ENCODE assay signal across 16 cellular contexts in the genomic region with DNA sequence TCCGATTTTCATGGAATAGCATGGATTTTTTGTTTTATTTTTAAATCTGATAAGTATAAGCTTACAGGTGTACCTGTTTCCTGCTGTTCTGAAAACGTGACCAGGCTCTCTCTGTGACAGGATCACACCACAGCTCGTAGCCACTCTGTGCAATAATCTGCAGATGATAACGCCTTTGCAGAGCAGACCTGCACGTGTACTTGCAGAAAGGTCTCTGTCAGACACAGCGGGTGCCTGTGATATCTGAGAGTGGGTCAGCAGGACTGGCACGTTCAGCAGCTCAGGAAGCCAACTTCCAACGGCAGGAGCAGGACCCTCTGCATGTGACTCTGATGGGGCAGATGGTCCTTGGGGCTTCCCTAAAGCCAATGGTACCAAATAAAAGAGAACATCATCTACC.
A peak's percentile ranks its signal among the peaks of the same experiment; 100 is the strongest.
DNase-seq lines count a peak whose midpoint lies in the region; ATAC-seq, FAIRE-seq and TF ChIP-seq lines count a peak whose summit lies in the region.
"Had no signal": no experiment of that assay in that cellular context is flagged by ENCODE, and none has a peak within 500 bp of the region (broad histone marks: within the 10 kb centered on the region; RNA-seq: fewer than 3 reads in every experiment).

No MANE protein-coding gene starts in this region.

- TF ChIP-seq POLR2A in heart left ventricle (IDR thresholded peaks at IDR 0.05) = no peak
- no peak for TF ChIP-seq POLR2A in HepG2 (IDR thresholded peaks at IDR 0.05; ENCODE audit: insufficient read depth in 1 of 2, low read depth in 2 of 2, low read length in 2 of 2)

- H3K4me2 ChIP-seq in neural cell (ENCODE audit: low read length) (no peak overlapping the region), HepG2 (ENCODE audit: low read depth, low read length) (no peak overlapping the region)
- H3K4me2 ChIP-seq: BLaER1 treated with 17β-estradiol and CSF1 and Interleukin-3, amounts not matched to agents 10 nM and 100 nM had no signal

- H3F3A ChIP-seq in neural cell (ENCODE audit: insufficient read depth, low read length, poor library complexity, severe bottlenecking) = no peaks in the 10 kb centered on the region

- no peak for FAIRE-seq in HepG2 (lab: Jason Lieb, UNC)
- FAIRE-seq: GM19239, H54 had no signal

- no peaks in the 10 kb centered on the region for H3K79me2 ChIP-seq in neural cell (replicated peaks; ENCODE audit: insufficient read depth, low read length)
- H3K79me2 ChIP-seq in HepG2 (ENCODE audit: insufficient read depth, low read length) = no peaks in the 10 kb centered on the region

- POLR2A ChIA-PET in HepG2 (lab: Yijun Ruan, JAX) = no interaction called here

- DNase-seq in Right ventricle myocardium inferior (ENCODE audit: missing footprints) = peak; percentile 69
- DNase-seq in cardiac septum (ENCODE audit: low spot score) = no peak
- DNase-seq in NCI-H524 treated with DMSO at 0.1 percent for 48 hours (lab: John Stamatoyannopoulos, UW) = peak; percentile 19
- peak in 4 of 5 donors; percentile 23 to 76 (median 48) for DNase-seq in heart left ventricle
- no peak for DNase-seq in HepG2 (ENCODE audit: low spot score)
- DNase-seq: 8988T; AML-193; CD4-positive, CD25-positive, alpha-beta regulatory T cell; DMS53; GF-D8 had no signal

- no peaks in the 10 kb centered on the region for H3K9me2 ChIP-seq in neural cell (ENCODE audit: insufficient read depth, low read length)

- H3K27me3 ChIP-seq in heart left ventricle (no peaks in the 10 kb centered on the region), neural cell (ENCODE audit: insufficient read depth, low read depth, low read length) (no peaks in the 10 kb centered on the region), HepG2 (ENCODE audit: control insufficient read depth in 1 of 2, insufficient read depth in 2 of 2, low read length in 2 of 2) (peaks cover 0 to 7% of the 10 kb centered on the region in 2 experiments; a peak in 1 of 5 replicates)
- H3K27me3 ChIP-seq: BLaER1 treated with 17β-estradiol and CSF1 and Interleukin-3, amounts not matched to agents 10 nM and 100 nM had no signal

- no peak overlapping the region for H3K9ac ChIP-seq in neural cell (ENCODE audit: low read length)
- H3K9ac ChIP-seq in HepG2 (ENCODE audit: insufficient read depth, low read depth, low read length) = no peak overlapping the region
- H3K9ac ChIP-seq: BLaER1 treated with 17β-estradiol and CSF1 and Interleukin-3, amounts not matched to agents 10 nM and 100 nM had no signal

- H3K9me3 ChIP-seq in heart left ventricle (no peaks in the 10 kb centered on the region), neural cell (ENCODE audit: low read length) (no peaks in the 10 kb centered on the region), HepG2 (ENCODE audit: low read length) (no peaks in the 10 kb centered on the region)
- H3K9me3 ChIP-seq: BLaER1 treated with 17β-estradiol and CSF1 and Interleukin-3, amounts not matched to agents 10 nM and 100 nM had no signal

- in situ Hi-C loops in HepG2 (cut with HindIII; ENCODE audit: extremely low pct_ligation_motif_present, low pct_unique_long_range_greater_than_20kb) = no loop called here

- no TSS peak for BruUV-seq in HepG2 (replicated peaks; lab: Mats Ljungman, UMichigan)

- H3K4me3 ChIP-seq in heart left ventricle (no peak overlapping the region), neural cell (ENCODE audit: low read length) (no peak overlapping the region), HepG2 (replicated peaks in 1 of 3; ENCODE audit: insufficient read depth in 1 of 3, low read depth in 2 of 3, low read length in 3 of 3) (no peak overlapping the region)
- H3K4me3 ChIP-seq: BLaER1 treated with 17β-estradiol and CSF1 and Interleukin-3, amounts not matched to agents 10 nM and 100 nM had no signal

- intact Hi-C loops in Right ventricle myocardium inferior (cut with DNase I) = no loop called here
- intact Hi-C loops in cardiac septum (cut with DNase I) = no loop called here
- intact Hi-C loops in heart left ventricle (cut with DNase I) = no loop called here
- intact Hi-C loops in HepG2 (cut with micrococcal nuclease; ENCODE audit: unreplicated experiment) = no loop called here

- TF ChIP-seq CTCF in heart left ventricle (IDR thresholded peaks at IDR 0.05) (no peak), neural cell (IDR thresholded peaks at IDR 0.05; ENCODE audit: poor library complexity, severe bottlenecking) (no peak), HepG2 (CRISPR knock-in tag; IDR thresholded peaks at IDR 0.05) (no peak)

- H3K4me1 ChIP-seq in heart left ventricle (peaks cover 0 to 8% (median 0%) of the 10 kb centered on the region in 12 donors), HepG2 (ENCODE audit: insufficient read depth, low read length) (no peaks in the 10 kb centered on the region)

- no peaks in the 10 kb centered on the region for H3K36me3 ChIP-seq in heart left ventricle
- H3K36me3 ChIP-seq in neural cell (ENCODE audit: insufficient read depth, low read length) = no peaks in the 10 kb centered on the region
- H3K36me3 ChIP-seq in HepG2 (replicated peaks in 1 of 2; ENCODE audit: control insufficient read depth in 1 of 2, insufficient read depth in 2 of 2, low read length in 2 of 2) = no peaks in the 10 kb centered on the region
- H3K36me3 ChIP-seq: BLaER1 treated with 17β-estradiol and CSF1 and Interleukin-3, amounts not matched to agents 10 nM and 100 nM had no signal

- TF ChIP-seq RAD21 in neural cell (conservative IDR thresholded peaks at IDR 0.05) (no peak), HepG2 (CRISPR knock-in tag; IDR thresholded peaks at IDR 0.05) (no peak)

- H2AFZ ChIP-seq in neural cell (ENCODE audit: low read depth, low read length) = no peak overlapping the region
- no peak overlapping the region for H2AFZ ChIP-seq in HepG2 (ENCODE audit: low read length)

- ATAC-seq in Right ventricle myocardium inferior (peak; percentile 97), heart left ventricle (peak; percentile 93 to 98 (median 94)), GM19328 (IDR thresholded peaks at IDR 0.05; ENCODE audit: unreplicated experiment) (no peak), HepG2 (no peak), GM19397 (IDR thresholded peaks at IDR 0.05; ENCODE audit: unreplicated experiment) (no peak)

- H4K20me1 ChIP-seq in neural cell (ENCODE audit: insufficient read depth) (no peaks in the 10 kb centered on the region), HepG2 (ENCODE audit: insufficient read depth, low read length) (no peaks in the 10 kb centered on the region)
- H4K20me1 ChIP-seq: BLaER1 treated with 17β-estradiol and CSF1 and Interleukin-3, amounts not matched to agents 10 nM and 100 nM had no signal

- CTCF ChIA-PET in HepG2 (lab: Yijun Ruan, JAX; ENCODE audit: low intra/inter-chr PET ratio, low total read pairs) = no interaction called here

- no peak overlapping the region for H3K27ac ChIP-seq in heart left ventricle
- H3K27ac ChIP-seq in neural cell (ENCODE audit: low read length) = no peak overlapping the region
- H3K27ac ChIP-seq in HepG2 (ENCODE audit: extremely low read length, insufficient read depth, low read length) = no peak overlapping the region
- H3K27ac ChIP-seq: BLaER1 treated with 17β-estradiol and CSF1 and Interleukin-3, amounts not matched to agents 10 nM and 100 nM had no signal

- TF ChIP-seq EP300 in neural cell (conservative IDR thresholded peaks at IDR 0.05; ENCODE audit: poor library complexity, severe bottlenecking) = no peak
- TF ChIP-seq EP300 in HepG2 (IDR thresholded peaks at IDR 0.05; ENCODE audit: low read depth in 2 of 2, low read length in 2 of 2) = no peak
- no peak for TF ChIP-seq EP300 in HepG2 (CRISPR knock-in tag; IDR thresholded peaks at IDR 0.05; ENCODE audit: borderline replicate concordance)

- WGBS in heart left ventricle, 4 donors = 31 to 42% (median 36%) methylated on average over 8 of the region's 8 CpGs
- WGBS in HepG2 (ENCODE audit: low lambda C conversion rate) = 10% methylated on average over 8 of the region's 8 CpGs

TF ChIP-seq in neural cell, 6 proteins besides CTCF, POLR2A, EP300 and RAD21 (continues in another document):
- TF ChIP-seq EZH2 (IDR thresholded peaks at IDR 0.05; ENCODE audit: borderline replicate concordance, insufficient read depth, low read length, poor library complexity, severe bottlenecking) = no peak

TF ChIP-seq in HepG2, 621 proteins besides CTCF, POLR2A, EP300 and RAD21 (continues in another document):
- TF ChIP-seq ZNF326 (CRISPR knock-in tag; IDR thresholded peaks at IDR 0.05; ENCODE audit: borderline replicate concordance) (no peak), BHLHE40 (IDR thresholded peaks at IDR 0.05; ENCODE audit: low read length) (no peak), STAT5B (CRISPR knock-in tag; IDR thresholded peaks at IDR 0.05) (no peak), PHF5A (CRISPR knock-in tag; IDR thresholded peaks at IDR 0.05; ENCODE audit: low read depth, unreplicated experiment) (no peak), ZC3H13 (CRISPR knock-in tag; IDR thresholded peaks at IDR 0.05) (no peak), ATAD3A (CRISPR knock-in tag; IDR thresholded peaks at IDR 0.05) (no peak), HNRNPLL (IDR thresholded peaks at IDR 0.05; ENCODE audit: low read depth, low read length, poor library complexity, severe bottlenecking) (no peak), ZSCAN20 (CRISPR knock-in tag; IDR thresholded peaks at IDR 0.05; ENCODE audit: borderline replicate concordance) (no peak), ZNF24 (IDR thresholded peaks at IDR 0.05) (no peak)
- TF ChIP-seq, protein P1, sequence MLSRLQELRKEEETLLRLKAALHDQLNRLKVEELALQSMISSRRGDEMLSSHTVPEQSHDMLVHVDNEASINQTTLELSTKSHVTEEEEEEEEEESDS (CRISPR knock-in tag; IDR thresholded peaks at IDR 0.05; ENCODE audit: borderline replicate concordance) = no peak
- TF ChIP-seq, protein P2, sequence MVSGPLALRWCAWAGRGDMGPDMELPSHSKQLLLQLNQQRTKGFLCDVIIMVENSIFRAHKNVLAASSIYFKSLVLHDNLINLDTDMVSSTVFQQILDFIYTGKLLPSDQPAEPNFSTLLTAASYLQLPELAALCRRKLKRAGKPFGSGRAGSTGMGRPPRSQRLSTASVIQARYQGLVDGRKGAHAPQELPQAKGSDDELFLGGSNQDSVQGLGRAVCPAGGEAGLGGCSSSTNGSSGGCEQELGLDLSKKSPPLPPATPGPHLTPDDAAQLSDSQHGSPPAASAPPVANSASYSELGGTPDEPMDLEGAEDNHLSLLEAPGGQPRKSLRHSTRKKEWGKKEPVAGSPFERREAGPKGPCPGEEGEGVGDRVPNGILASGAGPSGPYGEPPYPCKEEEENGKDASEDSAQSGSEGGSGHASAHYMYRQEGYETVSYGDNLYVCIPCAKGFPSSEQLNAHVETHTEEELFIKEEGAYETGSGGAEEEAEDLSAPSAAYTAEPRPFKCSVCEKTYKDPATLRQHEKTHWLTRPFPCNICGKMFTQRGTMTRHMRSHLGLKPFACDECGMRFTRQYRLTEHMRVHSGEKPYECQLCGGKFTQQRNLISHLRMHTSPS (CRISPR knock-in tag; IDR thresholded peaks at IDR 0.05; ENCODE audit: low read depth) = no peak

Comparison
In these comparisons a context has a peak if more than half of its experiments do, and no peak if none do; other contexts are left out.
1. DNase-seq: peak in Right ventricle myocardium inferior (single experiment), NCI-H524 treated with DMSO at 0.1 percent for 48 hours (single experiment) and heart left ventricle (4 of 5); none in cardiac septum (single experiment) and HepG2 (single experiment).
2. ATAC-seq: peak in Right ventricle myocardium inferior (single experiment) and heart left ventricle (4 of 4); none in GM19328 (single experiment), HepG2 (single experiment) and GM19397 (single experiment).